10 cellular contexts compared by ENCODE assay signal in the genomic region with DNA sequence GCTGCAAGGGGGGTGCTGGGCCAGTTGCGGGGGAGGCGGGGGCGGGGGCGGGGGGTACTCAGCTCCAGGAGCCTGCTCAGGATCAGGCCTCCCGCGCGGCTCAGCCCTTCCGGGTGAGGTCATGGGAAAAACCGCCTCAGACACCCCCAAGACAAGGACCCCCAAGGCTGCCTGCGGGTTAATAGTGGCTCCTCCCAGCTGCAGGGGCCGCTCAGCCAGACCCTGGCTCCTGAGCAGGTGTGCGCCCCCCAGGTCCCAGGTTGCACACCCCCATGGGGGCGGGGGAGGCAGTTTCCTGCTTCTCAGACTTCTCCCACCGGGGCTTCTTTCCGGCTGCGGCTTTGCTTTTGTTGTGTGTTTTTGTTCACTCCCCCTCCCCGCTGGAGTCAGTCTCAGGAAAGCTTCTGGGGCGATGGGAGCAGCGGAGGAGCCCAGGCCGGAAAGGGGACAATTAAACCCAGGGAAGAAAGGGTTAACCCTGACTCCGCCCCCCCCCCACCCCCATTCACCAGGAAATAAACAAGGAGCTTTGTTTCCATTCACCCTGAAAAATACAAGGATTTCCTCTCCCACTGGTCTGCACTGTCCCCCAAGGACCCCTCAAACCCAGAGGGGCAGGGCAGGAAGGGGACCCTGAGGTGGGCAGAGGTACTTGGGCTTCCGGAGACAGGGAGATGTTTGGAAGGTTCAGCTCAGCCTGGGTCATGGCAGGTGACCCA. TPM values are rescaled to one million over a fixed set of nuclear protein-coding genes. Genes with fewer than 3 reads are reported as not detected.
A peak's percentile ranks its signal among the peaks of the same experiment; 100 is the strongest.
DNase-seq lines count a peak whose midpoint lies in the region; ATAC-seq and TF ChIP-seq lines count a peak whose summit lies in the region.
"Had no signal": no experiment of that assay in that cellular context is flagged by ENCODE, and none has a peak within 500 bp of the region (broad histone marks: within the 10 kb centered on the region; RNA-seq: fewer than 3 reads in every experiment).

No MANE protein-coding gene starts in this region.

- no peak overlapping the region for H3K4me3 Mint-ChIP-seq in activated CD4-positive, alpha-beta T cell treated with anti-CD3 and anti-CD28 coated beads for 36 hours
- peak overlapping the region; percentile 13 to 72 (median 21) for H3K4me3 Mint-ChIP-seq in T-cell

- no peaks in the 10 kb centered on the region for H3K9me3 Mint-ChIP-seq in activated CD4-positive, alpha-beta T cell treated with anti-CD3 and anti-CD28 coated beads for 36 hours (ENCODE audit: low read depth)
- no peaks in the 10 kb centered on the region for H3K9me3 Mint-ChIP-seq in T-cell

- H3K27me3 Mint-ChIP-seq in activated CD4-positive, alpha-beta T cell treated with anti-CD3 and anti-CD28 coated beads for 36 hours, result no peaks in the 10 kb centered on the region
- peaks cover 0 to 6% of the 10 kb centered on the region in 2 donors for H3K27me3 Mint-ChIP-seq in T-cell

- H3K27me3 ChIP-seq in spleen (replicated peaks in 1 of 7), result peaks cover 0 to 55% (median 11%) of the 10 kb centered on the region in 7 donors
- H3K27me3 ChIP-seq: pancreas had no signal

- peaks cover 26 to 98% (median 66%) of the 10 kb centered on the region in 6 donors for H3K4me1 ChIP-seq in spleen

- peak; percentile 10 for ATAC-seq in activated CD4-positive, alpha-beta T cell treated with anti-CD3 and anti-CD28 coated beads for 36 hours
- peak in 3 of 4 experiments; percentile 29 to 55 (median 44) for ATAC-seq in T-cell (replicated peaks in 1 of 4)
- ATAC-seq: gastroesophageal sphincter had no signal

- POLR2A ChIA-PET in activated CD4-positive, alpha-beta T cell treated with anti-CD3 and anti-CD28 coated beads for 36 hours (lab: Charles Lee), result no interaction called here
- POLR2A ChIA-PET in T-cell (lab: Charles Lee), result no interaction called here

- peak; percentile 32 for DNase-seq in activated CD4-positive, alpha-beta T cell treated with anti-CD3 and anti-CD28 coated beads for 36 hours
- no peak for DNase-seq in activated CD4-positive, alpha-beta T cell treated with anti-CD3 and anti-CD28 coated beads for 4 hours
- peak in 8 of 34 experiments; percentile 4 to 36 (median 20) for DNase-seq in T-cell
- peak; percentile 96 for DNase-seq in iPS DF 19.7 (ENCODE audit: low read depth, low spot score)
- DNase-seq in spleen, result no peak
- no peak for DNase-seq in NCI-H2196 treated with DMSO at 0.1 percent for 48 hours (lab: John Stamatoyannopoulos, UW; ENCODE audit: unreplicated experiment)
- no peak for DNase-seq in posterior cingulate gyrus
- no peak for DNase-seq in stimulated activated CD4-positive, alpha-beta T cell treated with anti-CD3 and anti-CD28 coated beads, Interleukin-4, amount 100 ng/mL, for 1 hour

- peak overlapping the region in 1 of 8 donors; percentile 26 for H3K4me3 ChIP-seq in spleen
- H3K4me3 ChIP-seq: pancreas had no signal

- no peak for TF ChIP-seq CTCF in spleen (IDR thresholded peaks at IDR 0.05 in 8 of 11, conservative IDR thresholded peaks at IDR 0.05 in 3 of 11)

- peaks cover 12% of the 10 kb centered on the region for H3K4me1 Mint-ChIP-seq in activated CD4-positive, alpha-beta T cell treated with anti-CD3 and anti-CD28 coated beads for 36 hours
- peaks cover 12 to 22% (median 15%) of the 10 kb centered on the region in 3 donors for H3K4me1 Mint-ChIP-seq in T-cell

- H3K36me3 Mint-ChIP-seq in activated CD4-positive, alpha-beta T cell treated with anti-CD3 and anti-CD28 coated beads for 36 hours (ENCODE audit: low read depth), result no peaks in the 10 kb centered on the region
- H3K36me3 Mint-ChIP-seq in T-cell, result no peaks in the 10 kb centered on the region

- CTCF ChIA-PET in activated CD4-positive, alpha-beta T cell treated with anti-CD3 and anti-CD28 coated beads for 36 hours (lab: Charles Lee), result no interaction called here
- CTCF ChIA-PET in T-cell (lab: Charles Lee), result interaction anchor here (0.6 to 0.7 kb wide), 2 partner anchors 42 to 372 kb away, joined by 3 to 4 read pairs; no protein-coding TSS in a partner anchor

- no peak for TF ChIP-seq POLR2A in spleen (IDR thresholded peaks at IDR 0.05)

- H3K27ac ChIP-seq in spleen, result peak overlapping the region in 5 of 8 donors; percentile 42 to 72 (median 59)
- H3K27ac ChIP-seq: pancreas had no signal

- H3K27ac Mint-ChIP-seq in activated CD4-positive, alpha-beta T cell treated with anti-CD3 and anti-CD28 coated beads for 36 hours, result peak overlapping the region; percentile 60
- H3K27ac Mint-ChIP-seq in T-cell, result peak overlapping the region; percentile 39 to 52

- no peaks in the 10 kb centered on the region for H3K36me3 ChIP-seq in spleen
- H3K36me3 ChIP-seq: gastroesophageal sphincter, pancreas had no signal

- intact Hi-C loops in activated CD4-positive, alpha-beta T cell treated with anti-CD3 and anti-CD28 coated beads for 36 hours (cut with DNase I, micrococcal nuclease), result no loop called here
- intact Hi-C loops in spleen (cut with DNase I; ENCODE audit: low total_unique reads) (no loop called here), posterior cingulate gyrus (cut with DNase I) (no loop called here)

- 3 to 12% (median 5%) methylated on average over 10 to 22 of the region's 22 CpGs for WGBS in spleen, 5 donors

- no peaks in the 10 kb centered on the region for H3K9me3 ChIP-seq in spleen
- H3K9me3 ChIP-seq: gastroesophageal sphincter, pancreas had no signal

RNA-seq across cellular contexts. Expression of a gene that starts 42.3 kb away (rescaled TPM):
- total RNA-seq in activated CD4-positive, alpha-beta T cell treated with anti-CD3 and anti-CD28 coated beads for 36 hours, result 10 to 100 TPM; 70.0 to 79.4 TPM
- 10 to 100 TPM; 50.1 to 96.1 (median 84.1) TPM for total RNA-seq in T-cell
- total RNA-seq in spleen, result 100 to 1,000 TPM in 4 of 7 donors, 10 to 100 TPM in 3; 88.6 to 140 (median 117) TPM
- polyA plus RNA-seq in spleen, result 10 to 100 TPM in 1 of 3 donors, 1 to 10 TPM in 2; 4.9 to 27.2 (median 8.3) TPM

Comparison
In these comparisons a context has a peak if more than half of its experiments do, and no peak if none do; other contexts are left out.
1. DNase-seq: peak in activated CD4-positive, alpha-beta T cell treated with anti-CD3 and anti-CD28 coated beads for 36 hours (single experiment) and iPS DF 19.7 (single experiment); none in activated CD4-positive, alpha-beta T cell treated with anti-CD3 and anti-CD28 coated beads for 4 hours (0 of 2), spleen (single experiment), NCI-H2196 treated with DMSO at 0.1 percent for 48 hours (single experiment), posterior cingulate gyrus (0 of 10) and stimulated activated CD4-positive, alpha-beta T cell treated with anti-CD3 and anti-CD28 coated beads, Interleukin-4, amount 100 ng/mL, for 1 hour (single experiment).